Comparison of ENCODE assay signal across 8 cellular contexts in the genomic region with DNA sequence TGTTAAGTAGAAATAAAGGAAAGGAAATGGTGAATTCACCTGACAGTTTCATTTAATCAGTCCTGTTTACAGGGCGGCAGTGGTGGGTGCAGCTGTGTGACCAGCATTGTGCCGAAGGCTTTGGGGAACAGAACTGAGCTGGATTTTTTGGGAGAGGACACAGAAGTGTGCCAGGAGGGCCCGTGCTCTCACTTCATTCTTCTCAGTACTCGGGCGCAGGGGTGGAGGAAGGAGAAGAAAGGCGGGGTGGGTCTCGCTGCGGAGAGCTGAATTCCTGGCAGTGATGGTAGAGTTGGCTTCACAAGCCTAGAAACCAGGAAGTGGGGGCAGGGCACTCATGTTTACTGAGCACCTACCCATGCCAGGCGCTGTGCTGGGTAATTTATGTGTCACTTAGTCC.
DNase-seq lines count a peak whose midpoint lies in the region; ATAC-seq and TF ChIP-seq lines count a peak whose summit lies in the region.

No MANE protein-coding gene starts in this region.

- peak overlapping the region; percentile 59 for H2AFZ ChIP-seq in OCI-LY7 (ENCODE audit: low read length)

- ATAC-seq in GM21576 (IDR thresholded peaks at IDR 0.05; ENCODE audit: unreplicated experiment) (peak; percentile 29), right cardiac atrium (peak; percentile 80 to 81), GM18870 (IDR thresholded peaks at IDR 0.05; ENCODE audit: unreplicated experiment) (no peak)

- no peaks in the 10 kb centered on the region for H3K79me2 ChIP-seq in OCI-LY7 (ENCODE audit: insufficient read depth, low read depth, low read length)

- in situ Hi-C loops in GM13977 (cut with MboI; ENCODE audit: low pct_unique_long_range_greater_than_20kb, low sequenced_read_pairs, unreplicated experiment), result no loop called here

- H3K36me3 ChIP-seq in OCI-LY7 (ENCODE audit: insufficient read depth, low read length), result no peaks in the 10 kb centered on the region

- POLR2A ChIA-PET in OCI-LY7 (lab: Charles Lee), result interaction anchor here (0.5 to 1.5 kb wide), 2 partner anchors 97 to 279 kb away, joined by 3 to 4 read pairs; no protein-coding TSS in a partner anchor

- peak overlapping the region; percentile 74 for H3K4me2 ChIP-seq in OCI-LY7 (ENCODE audit: low read length)

- H3K4me3 ChIP-seq in OCI-LY7 (ENCODE audit: low read depth, low read length, poor library complexity, severe bottlenecking), result peak overlapping the region; percentile 47
- H3K4me3 ChIP-seq in right cardiac atrium (ENCODE audit: low read length), result no peak overlapping the region

- WGBS in right cardiac atrium, result 56% methylated on average over 9 of the region's 9 CpGs

- intact Hi-C loops in OCI-LY7 (cut with micrococcal nuclease; ENCODE audit: unreplicated experiment), result no loop called here
- intact Hi-C loops in right cardiac atrium (cut with DNase I), result no loop called here

- no TSS peak for BruUV-seq in OCI-LY7 (replicated peaks; lab: Mats Ljungman, UMichigan)

- no peaks in the 10 kb centered on the region for H4K20me1 ChIP-seq in OCI-LY7 (ENCODE audit: insufficient read depth, low read length)

- DNase-seq in OCI-LY7 (ENCODE audit: low spot score) (peak; percentile 93), right cardiac atrium (peak; percentile 76 to 89 (median 83)), GM13977 (ENCODE audit: low spot score) (no peak), DMS79 (lab: John Stamatoyannopoulos, UW) (no peak)
- DNase-seq in activated naive CD4-positive, alpha-beta T cell (lab: John Stamatoyannopoulos, UW), result peak; percentile 23 to 84 (median 56)
- peak; percentile 69 to 72 for DNase-seq in stimulated activated CD4-positive, alpha-beta T cell treated with anti-CD3 and anti-CD28 coated beads, Interleukin-2, amount 100 ng/mL, for 48 hours

- peak overlapping the region; percentile 91 for H3K27ac ChIP-seq in OCI-LY7 (ENCODE audit: low read depth, low read length, poor library complexity, severe bottlenecking)
- peak overlapping the region; percentile 9 for H3K27ac ChIP-seq in right cardiac atrium (ENCODE audit: low read length)

- CTCF ChIA-PET in OCI-LY7 (lab: Charles Lee; ENCODE audit: unreplicated experiment), result interaction anchor here (0.5 kb wide), 1 partner anchor 293 kb away, joined by 3 read pairs; no protein-coding TSS in a partner anchor

- no peaks in the 10 kb centered on the region for H3K9me3 ChIP-seq in OCI-LY7 (ENCODE audit: low read length)
- H3K9me3 ChIP-seq in right cardiac atrium (ENCODE audit: control insufficient read depth, low read length), result no peaks in the 10 kb centered on the region

- peaks cover 70% of the 10 kb centered on the region for H3K4me1 ChIP-seq in OCI-LY7 (ENCODE audit: insufficient read depth, low read length, poor library complexity, severe bottlenecking)
- H3K4me1 ChIP-seq in right cardiac atrium (ENCODE audit: control insufficient read depth, insufficient read depth, low read length), result peaks cover 24% of the 10 kb centered on the region

- TF ChIP-seq CTCF in OCI-LY7 (conservative IDR thresholded peaks at IDR 0.05; ENCODE audit: low read length) (no peak), GM13977 (IDR thresholded peaks at IDR 0.05; ENCODE audit: extremely low read depth, insufficient read depth, missing control alignments) (no peak)

- H3K9me2 ChIP-seq in OCI-LY7 (ENCODE audit: insufficient read depth, low read length), result no peaks in the 10 kb centered on the region

- no peaks in the 10 kb centered on the region for H3K27me3 ChIP-seq in right cardiac atrium (ENCODE audit: control insufficient read depth, insufficient read depth)

Comparison
In these comparisons a context has a peak if more than half of its experiments do, and no peak if none do; other contexts are left out.
1. DNase-seq: peak in OCI-LY7 (single experiment), activated naive CD4-positive, alpha-beta T cell (4 of 4), right cardiac atrium (3 of 3) and stimulated activated CD4-positive, alpha-beta T cell treated with anti-CD3 and anti-CD28 coated beads, Interleukin-2, amount 100 ng/mL, for 48 hours (2 of 2); none in GM13977 (single experiment) and DMS79 (single experiment).